In genomic region chr11:73017024-73017751, GRCh38 we compare ENCODE assay signal across 20 cellular contexts.
"Had no signal": no experiment of that assay in that cellular context is flagged by ENCODE, and none has a peak within 500 bp of the region (broad histone marks: within the 10 kb centered on the region; RNA-seq: fewer than 3 reads in every experiment).

No MANE protein-coding gene starts in this region.

- H3K27ac Mint-ChIP-seq: activated CD4-positive, alpha-beta T cell treated with anti-CD3 and anti-CD28 coated beads, Interleukin-2, amount 10 ng/mL, durations not matched to agents 7 days and 5 days; activated naive CD8-positive, alpha-beta T cell; activated T-cell treated with anti-CD3 and anti-CD28 coated beads, Interleukin-2, amount 50 U/mL, for 72 hours; neural progenitor cell; T-helper 2 cell treated with Interferon-gamma antibody and Interleukin-4, amounts not matched to agents 5 μg/mL and 100 μg/mL, for 36 hours had no signal

- H3K36me3 ChIP-seq: neural progenitor cell, vagina had no signal

- H3K4me3 ChIP-seq: body of pancreas, neural progenitor cell, tibial nerve, vagina had no signal

- H3K4me3 Mint-ChIP-seq: activated CD4-positive, alpha-beta T cell treated with anti-CD3 and anti-CD28 coated beads, Interleukin-2, amount 10 ng/mL, durations not matched to agents 7 days and 5 days; activated naive CD8-positive, alpha-beta T cell; activated T-cell treated with anti-CD3 and anti-CD28 coated beads, Interleukin-2, amount 50 U/mL, for 72 hours; central memory CD8-positive, alpha-beta T cell; neural progenitor cell; T-helper 2 cell treated with Interferon-gamma antibody and Interleukin-4, amounts not matched to agents 5 μg/mL and 100 μg/mL, for 36 hours had no signal

- ATAC-seq: activated T-cell treated with anti-CD3 and anti-CD28 coated beads, Interleukin-2, amount 50 U/mL, for 72 hours; body of pancreas had no signal

- DNase-seq: activated CD4-positive, alpha-beta T cell treated with anti-CD3 and anti-CD28 coated beads, Interleukin-2, amount 10 ng/mL, durations not matched to agents 7 days and 5 days; activated CD8-positive, alpha-beta memory T cell treated with anti-CD3 and anti-CD28 coated beads, Interleukin-2, amount 50 U/mL, for 48 hours; activated gamma-delta T cell treated with Interleukin-2 at 50 U/mL for 16 hours; activated T-cell treated with anti-CD3 and anti-CD28 coated beads, Interleukin-2, amount 50 U/mL, for 72 hours; amniotic stem cell; body of pancreas; cortex of kidney; effector memory CD4-positive, alpha-beta T cell; foreskin melanocyte; head of caudate nucleus; kidney glomerular epithelial cell; midbrain; stimulated activated CD4-positive, alpha-beta T cell treated with anti-CD3 and anti-CD28 coated beads, Interleukin-12 subunit alpha, Interleukin-12 subunit beta, amount 100 ng/mL, for 4 hours; stimulated activated CD4-positive, alpha-beta T cell treated with anti-CD3 and anti-CD28 coated beads, Interleukin-2, amount 100 ng/mL, for 24 hours had no signal

- H3K4me1 Mint-ChIP-seq: activated CD4-positive, alpha-beta T cell treated with anti-CD3 and anti-CD28 coated beads, Interleukin-2, amount 10 ng/mL, durations not matched to agents 7 days and 5 days; neural progenitor cell had no signal

- H3K27me3 ChIP-seq: body of pancreas, neural progenitor cell, tibial nerve, vagina had no signal

- H3K27me3 Mint-ChIP-seq: activated CD4-positive, alpha-beta T cell treated with anti-CD3 and anti-CD28 coated beads, Interleukin-2, amount 10 ng/mL, durations not matched to agents 7 days and 5 days; activated naive CD8-positive, alpha-beta T cell; central memory CD8-positive, alpha-beta T cell had no signal

- H3K9me3 Mint-ChIP-seq: T-helper 2 cell treated with Interferon-gamma antibody and Interleukin-4, amounts not matched to agents 5 μg/mL and 100 μg/mL, for 36 hours had no signal
